In the genomic region with DNA sequence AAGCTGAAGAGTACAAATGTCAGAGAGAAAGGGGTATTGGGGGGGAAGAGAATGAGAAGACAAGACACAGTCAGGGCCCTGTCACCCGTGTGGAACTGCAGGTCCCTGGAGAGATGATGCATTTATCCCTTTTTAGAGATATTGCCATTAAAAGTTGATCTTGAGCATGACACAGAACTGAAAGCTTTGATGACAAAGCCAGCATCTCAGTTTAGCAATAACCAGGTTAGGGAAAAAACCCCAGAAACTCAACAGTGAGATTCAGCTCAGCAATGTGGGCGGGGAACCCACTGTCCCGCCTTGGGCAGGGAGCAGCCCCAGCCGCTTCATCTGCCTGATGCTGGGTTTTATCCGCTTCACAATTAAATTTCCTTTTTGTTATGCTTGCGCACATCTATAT, we compare ENCODE assay signal across 9 cellular contexts.
DNase-seq lines count a peak whose midpoint lies in the region; ATAC-seq and TF ChIP-seq lines count a peak whose summit lies in the region.
"Had no signal": no experiment of that assay in that cellular context is flagged by ENCODE, and none has a peak within 500 bp of the region (broad histone marks: within the 10 kb centered on the region; RNA-seq: fewer than 3 reads in every experiment).

No MANE protein-coding gene starts in this region.

- in situ Hi-C loops in mammary epithelial cell (cut with MboI; ENCODE audit: low sequenced_read_pairs in 2 of 2), result no loop called here

- H3K4me1 ChIP-seq in mammary epithelial cell (ENCODE audit: insufficient read depth, low read length), result peaks cover 43% of the 10 kb centered on the region
- peaks cover 31 to 67% (median 51%) of the 10 kb centered on the region in 4 donors for H3K4me1 ChIP-seq in stomach

- TF ChIP-seq CTCF in mammary epithelial cell (conservative IDR thresholded peaks at IDR 0.05 in 1 of 2, IDR thresholded peaks at IDR 0.05 in 1 of 2; ENCODE audit: extremely low read depth in 1 of 2, insufficient read depth in 1 of 2, low read depth in 1 of 2, low read length in 2 of 2), result no peak
- no peak for TF ChIP-seq CTCF in stomach (IDR thresholded peaks at IDR 0.05)

- no peak for TF ChIP-seq EP300 in stomach (IDR thresholded peaks at IDR 0.05)

- DNase-seq in activated T-cell treated with anti-CD3 and anti-CD28 coated beads for 48 hours (ENCODE audit: low read depth), result peak; percentile 33
- DNase-seq in activated T-cell treated with anti-CD3 and anti-CD28 coated beads for 4 hours, result no peak
- DNase-seq in mammary epithelial cell, result peak; percentile 82
- DNase-seq in stomach, result no peak
- DNase-seq in posterior cingulate gyrus, result no peak
- no peak for DNase-seq in HPDE6-E6E7 (ENCODE audit: extremely low spot score)
- no peak for DNase-seq in DMS53 treated with DMSO at 0.1 percent for 48 hours (lab: John Stamatoyannopoulos, UW; ENCODE audit: unreplicated experiment)
- DNase-seq: CD4-positive, CD25-positive, alpha-beta regulatory T cell had no signal

- no peaks in the 10 kb centered on the region for H4K20me1 ChIP-seq in mammary epithelial cell (ENCODE audit: insufficient read depth, low read length)

- H3K27ac ChIP-seq in mammary epithelial cell (ENCODE audit: insufficient read depth, low read depth, low read length) (peak overlapping the region; percentile 99), stomach (peak overlapping the region; percentile 75 to 93 (median 87))

- ATAC-seq in HG03045 (IDR thresholded peaks at IDR 0.05; ENCODE audit: unreplicated experiment), result peak; percentile 86

- H3K9ac ChIP-seq in mammary epithelial cell (ENCODE audit: insufficient read depth, low read length), result peak overlapping the region; percentile 100

- no peak overlapping the region for H2AFZ ChIP-seq in mammary epithelial cell (ENCODE audit: low read depth, low read length)

- H3K27me3 ChIP-seq in mammary epithelial cell (ENCODE audit: insufficient read depth, low read length) (no peaks in the 10 kb centered on the region), stomach (no peaks in the 10 kb centered on the region)

- peaks cover 98% of the 10 kb centered on the region for H3K79me2 ChIP-seq in mammary epithelial cell (ENCODE audit: insufficient read depth, low read length)

- intact Hi-C loops in mammary epithelial cell (cut with micrococcal nuclease), result loop anchor here (2.0 kb wide), 1 partner anchor 180 kb away; a partner anchor contains a TSS
- intact Hi-C loops in stomach (cut with DNase I; ENCODE audit: low total_unique reads), result no loop called here
- intact Hi-C loops in posterior cingulate gyrus (cut with DNase I), result no loop called here

- H3K4me3 ChIP-seq in mammary epithelial cell (replicated peaks in 1 of 3; ENCODE audit: insufficient read depth in 1 of 3, low read depth in 2 of 3, low read length in 3 of 3) (peak overlapping the region in 2 of 3 experiments; percentile 8 to 38), stomach (peak overlapping the region in 1 of 4 donors; percentile 27)

- CTCF ChIA-PET in mammary epithelial cell (lab: Charles Lee; ENCODE audit: low non-redundant PET), result no interaction called here

- peak overlapping the region; percentile 82 for H3K4me2 ChIP-seq in mammary epithelial cell (ENCODE audit: insufficient read depth, low read depth, low read length)

- H3K36me3 ChIP-seq in mammary epithelial cell (ENCODE audit: insufficient read depth, low read length), result no peaks in the 10 kb centered on the region
- H3K36me3 ChIP-seq in stomach, result no peaks in the 10 kb centered on the region

- no TSS peak for BruUV-seq in mammary epithelial cell (replicated peaks; lab: Mats Ljungman, UMichigan)

- 27% methylated on average over 6 of the region's 6 CpGs for WGBS in mammary epithelial cell (ENCODE audit: low coverage, missing lambda C conversion rate)
- 61 to 79% (median 74%) methylated on average over 6 of the region's 6 CpGs for WGBS in stomach, 5 donors

- dilution Hi-C loops in mammary epithelial cell (cut with HindIII; ENCODE audit: low sequenced_read_pairs), result no loop called here

- TF ChIP-seq POLR2A in stomach (IDR thresholded peaks at IDR 0.05), result no peak

- H3K9me3 ChIP-seq in mammary epithelial cell (replicated peaks; ENCODE audit: insufficient read depth, low read length), result no peaks in the 10 kb centered on the region
- H3K9me3 ChIP-seq in stomach, result no peaks in the 10 kb centered on the region

Comparison
In these comparisons a context has a peak if more than half of its experiments do, and no peak if none do; other contexts are left out.
1. DNase-seq: peak in activated T-cell treated with anti-CD3 and anti-CD28 coated beads for 48 hours (single experiment) and mammary epithelial cell (single experiment); none in activated T-cell treated with anti-CD3 and anti-CD28 coated beads for 4 hours (single experiment), stomach (single experiment), posterior cingulate gyrus (0 of 10), HPDE6-E6E7 (single experiment) and DMS53 treated with DMSO at 0.1 percent for 48 hours (single experiment).